In genomic region chr3:96236499-96236898, GRCh38 we compare ENCODE assay signal across 1 cellular context.
TF ChIP-seq lines count a peak whose summit lies in the region.

No MANE protein-coding gene starts in this region.

TF ChIP-seq in SK-N-SH, 30 proteins besides CTCF, POLR2A, EP300 and RAD21 (continued from another document):
- TF ChIP-seq, protein P1, sequence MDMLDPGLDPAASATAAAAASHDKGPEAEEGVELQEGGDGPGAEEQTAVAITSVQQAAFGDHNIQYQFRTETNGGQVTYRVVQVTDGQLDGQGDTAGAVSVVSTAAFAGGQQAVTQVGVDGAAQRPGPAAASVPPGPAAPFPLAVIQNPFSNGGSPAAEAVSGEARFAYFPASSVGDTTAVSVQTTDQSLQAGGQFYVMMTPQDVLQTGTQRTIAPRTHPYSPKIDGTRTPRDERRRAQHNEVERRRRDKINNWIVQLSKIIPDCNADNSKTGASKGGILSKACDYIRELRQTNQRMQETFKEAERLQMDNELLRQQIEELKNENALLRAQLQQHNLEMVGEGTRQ (IDR thresholded peaks at IDR 0.05; ENCODE audit: borderline replicate concordance, low read depth, low read length): no peak
- TF ChIP-seq FOSL2 (IDR thresholded peaks at IDR 0.05; ENCODE audit: borderline replicate concordance, low read depth): peak; percentile 23; the same call in 1 of the 2 replicates
- TF ChIP-seq SMC3 (IDR thresholded peaks at IDR 0.05; ENCODE audit: low read depth, low read length): no peak
- TF ChIP-seq, protein P2, sequence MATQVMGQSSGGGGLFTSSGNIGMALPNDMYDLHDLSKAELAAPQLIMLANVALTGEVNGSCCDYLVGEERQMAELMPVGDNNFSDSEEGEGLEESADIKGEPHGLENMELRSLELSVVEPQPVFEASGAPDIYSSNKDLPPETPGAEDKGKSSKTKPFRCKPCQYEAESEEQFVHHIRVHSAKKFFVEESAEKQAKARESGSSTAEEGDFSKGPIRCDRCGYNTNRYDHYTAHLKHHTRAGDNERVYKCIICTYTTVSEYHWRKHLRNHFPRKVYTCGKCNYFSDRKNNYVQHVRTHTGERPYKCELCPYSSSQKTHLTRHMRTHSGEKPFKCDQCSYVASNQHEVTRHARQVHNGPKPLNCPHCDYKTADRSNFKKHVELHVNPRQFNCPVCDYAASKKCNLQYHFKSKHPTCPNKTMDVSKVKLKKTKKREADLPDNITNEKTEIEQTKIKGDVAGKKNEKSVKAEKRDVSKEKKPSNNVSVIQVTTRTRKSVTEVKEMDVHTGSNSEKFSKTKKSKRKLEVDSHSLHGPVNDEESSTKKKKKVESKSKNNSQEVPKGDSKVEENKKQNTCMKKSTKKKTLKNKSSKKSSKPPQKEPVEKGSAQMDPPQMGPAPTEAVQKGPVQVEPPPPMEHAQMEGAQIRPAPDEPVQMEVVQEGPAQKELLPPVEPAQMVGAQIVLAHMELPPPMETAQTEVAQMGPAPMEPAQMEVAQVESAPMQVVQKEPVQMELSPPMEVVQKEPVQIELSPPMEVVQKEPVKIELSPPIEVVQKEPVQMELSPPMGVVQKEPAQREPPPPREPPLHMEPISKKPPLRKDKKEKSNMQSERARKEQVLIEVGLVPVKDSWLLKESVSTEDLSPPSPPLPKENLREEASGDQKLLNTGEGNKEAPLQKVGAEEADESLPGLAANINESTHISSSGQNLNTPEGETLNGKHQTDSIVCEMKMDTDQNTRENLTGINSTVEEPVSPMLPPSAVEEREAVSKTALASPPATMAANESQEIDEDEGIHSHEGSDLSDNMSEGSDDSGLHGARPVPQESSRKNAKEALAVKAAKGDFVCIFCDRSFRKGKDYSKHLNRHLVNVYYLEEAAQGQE (IDR thresholded peaks at IDR 0.05; ENCODE audit: low read depth, low read length): no peak
- TF ChIP-seq NFIC (IDR thresholded peaks at IDR 0.05; ENCODE audit: borderline replicate concordance): no peak
